In the genomic region with DNA sequence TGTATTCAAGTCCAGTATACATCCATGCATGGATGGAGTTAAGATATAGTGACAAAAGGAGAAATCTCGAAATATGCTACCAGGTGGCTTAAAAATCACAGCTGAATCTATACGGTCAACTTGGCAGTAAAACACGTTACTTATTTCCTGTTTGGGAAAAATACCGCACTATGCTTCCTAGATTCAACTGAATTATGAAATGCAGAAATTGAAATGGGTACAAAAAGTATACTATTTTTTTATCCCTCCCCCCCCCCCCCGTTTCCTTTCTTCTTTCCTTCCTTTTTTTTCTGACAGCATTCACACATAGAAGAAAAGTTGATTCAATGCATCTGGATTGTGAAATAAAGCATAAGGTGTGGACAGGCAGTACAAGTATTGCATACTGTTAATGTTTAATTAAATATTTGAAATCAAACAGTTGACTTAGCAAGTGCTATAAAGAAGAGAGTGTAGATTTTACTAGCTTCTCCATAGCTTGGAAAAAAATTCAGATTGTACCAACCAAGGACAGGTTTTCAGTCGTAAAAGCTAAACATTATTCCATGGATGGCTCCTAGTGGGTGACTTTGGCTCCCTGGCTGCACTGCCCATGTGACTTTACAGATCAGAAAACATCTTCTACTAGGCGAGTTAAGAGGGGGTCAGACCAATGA, we compare ENCODE assay signal across 19 cellular contexts. TPM values are rescaled to one million over a fixed set of nuclear protein-coding genes. Genes with fewer than 3 reads are reported as not detected.
DNase-seq lines count a peak whose midpoint lies in the region; ATAC-seq and TF ChIP-seq lines count a peak whose summit lies in the region.
"Had no signal": no experiment of that assay in that cellular context is flagged by ENCODE, and none has a peak within 500 bp of the region (broad histone marks: within the 10 kb centered on the region; RNA-seq: fewer than 3 reads in every experiment).

No MANE protein-coding gene starts in this region.

- H3K23ac ChIP-seq in IMR-90 (ENCODE audit: low read depth, low read length): no peak overlapping the region

- dilution Hi-C loops in IMR-90 (cut with HindIII; ENCODE audit: low sequenced_read_pairs, unreplicated experiment): no loop called here

- in situ Hi-C loops in IMR-90 (cut with MboI; ENCODE audit: low sequenced_read_pairs): no loop called here

- H4K8ac ChIP-seq in IMR-90 (ENCODE audit: low read depth in 2 of 2, low read length in 2 of 2): no peak overlapping the region

- BruUV-seq in IMR-90 (replicated peaks; lab: Mats Ljungman, UMichigan): no TSS peak

- WGBS in IMR-90 (ENCODE audit: extremely low coverage in 2 of 2, insufficient read length in 1 of 2), 2 experiments: no CpG with 5 or more reads among the region's 7 CpGs

- H2AK5ac ChIP-seq in IMR-90 (ENCODE audit: low read depth, low read length): no peak overlapping the region

- peaks cover 31 to 99% (median 83%) of the 10 kb centered on the region in 10 experiments for H3K4me1 ChIP-seq in BLaER1 treated with 17β-estradiol and CSF1 and Interleukin-3, amounts not matched to agents 10 nM and 100 nM
- H3K4me1 ChIP-seq in IMR-90 (ENCODE audit: control insufficient read depth, insufficient read depth, low read length): peaks cover 9% of the 10 kb centered on the region
- peaks cover 77 to 78% of the 10 kb centered on the region in 2 experiments for H3K4me1 ChIP-seq in neutrophil (ENCODE audit: control insufficient read depth in 1 of 2, insufficient read depth in 1 of 2, low read depth in 1 of 2, low read length in 1 of 2)
- peaks cover 2% of the 10 kb centered on the region; the same call in 1 of the 2 replicates for H3K4me1 ChIP-seq in Karpas-422 (ENCODE audit: low read length)
- no peaks in the 10 kb centered on the region for H3K4me1 ChIP-seq in tibial artery
- H3K4me1 ChIP-seq: esophagus squamous epithelium had no signal

- ATAC-seq in IMR-90 (ENCODE audit: low read depth): no peak
- no peak for ATAC-seq in GM18861 (IDR thresholded peaks at IDR 0.05; ENCODE audit: unreplicated experiment)

- no peak overlapping the region for H3K27ac Mint-ChIP-seq in activated T-cell treated with anti-CD3 and anti-CD28 coated beads, Interleukin-2, amount 50 U/mL, for 24 hours
- H3K27ac Mint-ChIP-seq: activated CD4-positive, alpha-beta T cell treated with anti-CD3 and anti-CD28 coated beads, Interleukin-2, amount 10 ng/mL, durations not matched to agents 7 days and 5 days; activated naive CD4-positive, alpha-beta T cell treated with anti-CD3 and anti-CD28 coated beads, Interleukin-2, amount 50 U/mL, for 24 hours had no signal

- TF ChIP-seq CTCF in IMR-90 (conservative IDR thresholded peaks at IDR 0.05; ENCODE audit: low read depth, low read length) (no peak), neutrophil (IDR thresholded peaks at IDR 0.05) (no peak), tibial artery (IDR thresholded peaks at IDR 0.05) (no peak)

- H3K79me2 ChIP-seq in Karpas-422 (ENCODE audit: low read length): no peaks in the 10 kb centered on the region

- no peak overlapping the region for H3K18ac ChIP-seq in IMR-90 (ENCODE audit: low read depth, low read length)

- intact Hi-C loops in IMR-90 (cut with micrococcal nuclease) (no loop called here), tibial artery (cut with DNase I; ENCODE audit: low total_unique reads) (no loop called here)

- H3K79me1 ChIP-seq in IMR-90 (ENCODE audit: low read depth in 1 of 2, low read length in 2 of 2): no peaks in the 10 kb centered on the region

- no peak overlapping the region for H4K91ac ChIP-seq in IMR-90 (ENCODE audit: insufficient read depth, low read depth, low read length)

- H3K4me1 Mint-ChIP-seq in activated T-cell treated with anti-CD3 and anti-CD28 coated beads, Interleukin-2, amount 50 U/mL, for 24 hours (ENCODE audit: low read depth): peaks cover 15% of the 10 kb centered on the region
- H3K4me1 Mint-ChIP-seq: activated CD4-positive, alpha-beta T cell treated with anti-CD3 and anti-CD28 coated beads, Interleukin-2, amount 10 ng/mL, durations not matched to agents 7 days and 5 days had no signal

- peaks cover 2% of the 10 kb centered on the region for H3K27me3 Mint-ChIP-seq in activated T-cell treated with anti-CD3 and anti-CD28 coated beads, Interleukin-2, amount 50 U/mL, for 24 hours
- H3K27me3 Mint-ChIP-seq: activated CD4-positive, alpha-beta T cell treated with anti-CD3 and anti-CD28 coated beads, Interleukin-2, amount 10 ng/mL, durations not matched to agents 7 days and 5 days; activated naive CD4-positive, alpha-beta T cell treated with anti-CD3 and anti-CD28 coated beads, Interleukin-2, amount 50 U/mL, for 24 hours; stimulated activated naive CD8-positive, alpha-beta T cell treated with anti-CD3 and anti-CD28 coated beads, Interleukin-15, Interleukin-2, amounts not matched to agents 100 ng/mL and 50 ng/mL, for 24 hours had no signal

- no peaks in the 10 kb centered on the region for H4K20me1 ChIP-seq in BLaER1 treated with 17β-estradiol and CSF1 and Interleukin-3, amounts not matched to agents 10 nM and 100 nM
- H4K20me1 ChIP-seq in IMR-90 (ENCODE audit: insufficient read depth, low read length) (no peaks in the 10 kb centered on the region), Karpas-422 (ENCODE audit: insufficient read depth, low read depth, low read length) (no peaks in the 10 kb centered on the region)

- H2AFZ ChIP-seq in IMR-90 (replicated peaks; ENCODE audit: low read length, poor library complexity): no peak overlapping the region
- H2AFZ ChIP-seq in Karpas-422 (ENCODE audit: low read length): no peak overlapping the region

- peak overlapping the region; percentile 67 to 88 (median 76) for H3K4me2 ChIP-seq in BLaER1 treated with 17β-estradiol and CSF1 and Interleukin-3, amounts not matched to agents 10 nM and 100 nM
- no peak overlapping the region for H3K4me2 ChIP-seq in IMR-90 (ENCODE audit: low read depth, low read length)
- H3K4me2 ChIP-seq in Karpas-422 (ENCODE audit: low read depth, low read length, poor library complexity, severe bottlenecking): no peak overlapping the region

- peaks cover 7% of the 10 kb centered on the region; the same call in 1 of the 2 replicates for H3K9me1 ChIP-seq in IMR-90 (ENCODE audit: insufficient read depth, low read length)

- no peak overlapping the region for H3K56ac ChIP-seq in IMR-90 (ENCODE audit: extremely low read depth, insufficient read depth, low read length)

- H4K5ac ChIP-seq in IMR-90 (ENCODE audit: low read depth, low read length): no peak overlapping the region

- no peaks in the 10 kb centered on the region for H3K36me3 ChIP-seq in BLaER1 treated with 17β-estradiol and CSF1 and Interleukin-3, amounts not matched to agents 10 nM and 100 nM
- H3K36me3 ChIP-seq in IMR-90 (ENCODE audit: control insufficient read depth, insufficient read depth, low read length) (no peaks in the 10 kb centered on the region), neutrophil (no peaks in the 10 kb centered on the region), Karpas-422 (ENCODE audit: insufficient read depth, low read length) (no peaks in the 10 kb centered on the region), tibial artery (no peaks in the 10 kb centered on the region)
- H3K36me3 ChIP-seq: brain microvascular endothelial cell, esophagus squamous epithelium had no signal

- H3K36me3 Mint-ChIP-seq in activated T-cell treated with anti-CD3 and anti-CD28 coated beads, Interleukin-2, amount 50 U/mL, for 24 hours (ENCODE audit: low read depth): no peaks in the 10 kb centered on the region
- H3K36me3 Mint-ChIP-seq: activated naive CD4-positive, alpha-beta T cell treated with anti-CD3 and anti-CD28 coated beads, Interleukin-2, amount 50 U/mL, for 24 hours had no signal

- peak overlapping the region in 10 of 11 experiments; percentile 44 to 81 (median 71); a peak in 18 of 22 replicates for H3K9ac ChIP-seq in BLaER1 treated with 17β-estradiol and CSF1 and Interleukin-3, amounts not matched to agents 10 nM and 100 nM
- H3K9ac ChIP-seq in IMR-90 (ENCODE audit: low read depth, low read length) (no peak overlapping the region), Karpas-422 (ENCODE audit: low read length) (no peak overlapping the region)

- H3K9me3 Mint-ChIP-seq in activated T-cell treated with anti-CD3 and anti-CD28 coated beads, Interleukin-2, amount 50 U/mL, for 24 hours: no peaks in the 10 kb centered on the region
- H3K9me3 Mint-ChIP-seq: activated naive CD4-positive, alpha-beta T cell treated with anti-CD3 and anti-CD28 coated beads, Interleukin-2, amount 50 U/mL, for 24 hours; stimulated activated naive CD8-positive, alpha-beta T cell treated with anti-CD3 and anti-CD28 coated beads, Interleukin-15, Interleukin-2, amounts not matched to agents 100 ng/mL and 50 ng/mL, for 24 hours had no signal

- no peak overlapping the region for H2AK9ac ChIP-seq in IMR-90 (replicated peaks; ENCODE audit: low read depth, low read length, poor library complexity)

- H2BK5ac ChIP-seq in IMR-90 (ENCODE audit: low read depth, low read length, poor library complexity, severe bottlenecking): no peak overlapping the region

- CTCF ChIA-PET in IMR-90 (lab: Yijun Ruan, JAX): no interaction called here

- no peak for DNase-seq in IMR-90
- DNase-seq in dermis microvascular lymphatic vessel endothelial cell (ENCODE audit: low read depth in 2 of 2): peak; percentile 10 to 17
- DNase-seq in activated T-cell treated with anti-CD3 and anti-CD28 coated beads, Interleukin-2, amount 50 U/mL, for 24 hours: no peak
- no peak for DNase-seq in Karpas-422
- DNase-seq in tibial artery: no peak
- DNase-seq: activated CD4-positive, alpha-beta T cell treated with anti-CD3 and anti-CD28 coated beads, Interleukin-2, amount 10 ng/mL, durations not matched to agents 7 days and 5 days; activated T-cell treated with anti-CD3 and anti-CD28 coated beads for 4 hours; brain microvascular endothelial cell; DMS79 treated with DMSO at 0.1 percent for 48 hours; esophagus squamous epithelium; head of caudate nucleus; NCI-H1092; NCI-H526; stimulated activated CD4-positive, alpha-beta T cell treated with anti-CD3 and anti-CD28 coated beads, Interleukin-12 subunit alpha, Interleukin-12 subunit beta, amount 100 ng/mL, for 4 hours had no signal

- H3K9me3 ChIP-seq in BLaER1 treated with 17β-estradiol and CSF1 and Interleukin-3, amounts not matched to agents 10 nM and 100 nM (replicated peaks in 1 of 11): no peaks in the 10 kb centered on the region
- H3K9me3 ChIP-seq in IMR-90 (ENCODE audit: control insufficient read depth, insufficient read depth, low read length) (no peaks in the 10 kb centered on the region), neutrophil (no peaks in the 10 kb centered on the region), Karpas-422 (ENCODE audit: low read length) (no peaks in the 10 kb centered on the region), tibial artery (no peaks in the 10 kb centered on the region)
- H3K9me3 ChIP-seq: esophagus squamous epithelium had no signal

- H3K27ac ChIP-seq in BLaER1 treated with 17β-estradiol and CSF1 and Interleukin-3, amounts not matched to agents 10 nM and 100 nM: peak overlapping the region; percentile 28 to 91 (median 85); a peak in 21 of 22 replicates
- H3K27ac ChIP-seq in IMR-90 (ENCODE audit: insufficient read depth, low read length): no peak overlapping the region
- H3K27ac ChIP-seq in neutrophil: peak overlapping the region; percentile 75
- H3K27ac ChIP-seq in Karpas-422 (ENCODE audit: low read length): no peak overlapping the region
- no peak overlapping the region for H3K27ac ChIP-seq in tibial artery
- H3K27ac ChIP-seq: brain microvascular endothelial cell had no signal

- POLR2A ChIA-PET in IMR-90 (lab: Charles Lee; ENCODE audit: unreplicated experiment): no interaction called here

- H3K9me2 ChIP-seq in Karpas-422 (replicated peaks; ENCODE audit: insufficient read depth, low read length): no peaks in the 10 kb centered on the region

- H3K27me3 ChIP-seq in BLaER1 treated with 17β-estradiol and CSF1 and Interleukin-3, amounts not matched to agents 10 nM and 100 nM: no peaks in the 10 kb centered on the region
- H3K27me3 ChIP-seq in IMR-90 (ENCODE audit: control insufficient read depth, insufficient read depth, low read length) (no peaks in the 10 kb centered on the region), neutrophil (no peaks in the 10 kb centered on the region), Karpas-422 (ENCODE audit: low read length) (no peaks in the 10 kb centered on the region), tibial artery (no peaks in the 10 kb centered on the region)
- H3K27me3 ChIP-seq: brain microvascular endothelial cell, esophagus squamous epithelium had no signal

- TF ChIP-seq RAD21 in IMR-90 (IDR thresholded peaks at IDR 0.05; ENCODE audit: low read length): no peak

- H3K4me3 ChIP-seq in BLaER1 treated with 17β-estradiol and CSF1 and Interleukin-3, amounts not matched to agents 10 nM and 100 nM: peak overlapping the region in 2 of 10 experiments; percentile 11 to 42; a peak in 3 of 20 replicates
- H3K4me3 ChIP-seq in IMR-90 (ENCODE audit: insufficient read depth, low read depth, low read length) (no peak overlapping the region), neutrophil (ENCODE audit: low read depth in 1 of 2, low read length in 1 of 2) (no peak overlapping the region), Karpas-422 (ENCODE audit: low read length) (no peak overlapping the region), tibial artery (no peak overlapping the region)
- H3K4me3 ChIP-seq: esophagus squamous epithelium had no signal

- no peak overlapping the region for H2BK20ac ChIP-seq in IMR-90 (ENCODE audit: low read depth, low read length)

- TF ChIP-seq POLR2A in IMR-90 (IDR thresholded peaks at IDR 0.05; ENCODE audit: low read depth, low read length): no peak

- no peak overlapping the region for H3K14ac ChIP-seq in IMR-90 (replicated peaks; ENCODE audit: low read depth, low read length)

- no peak overlapping the region for H3K4me3 Mint-ChIP-seq in activated T-cell treated with anti-CD3 and anti-CD28 coated beads, Interleukin-2, amount 50 U/mL, for 24 hours
- H3K4me3 Mint-ChIP-seq: activated CD4-positive, alpha-beta T cell treated with anti-CD3 and anti-CD28 coated beads, Interleukin-2, amount 10 ng/mL, durations not matched to agents 7 days and 5 days; activated naive CD4-positive, alpha-beta T cell treated with anti-CD3 and anti-CD28 coated beads, Interleukin-2, amount 50 U/mL, for 24 hours; stimulated activated naive CD8-positive, alpha-beta T cell treated with anti-CD3 and anti-CD28 coated beads, Interleukin-15, Interleukin-2, amounts not matched to agents 100 ng/mL and 50 ng/mL, for 24 hours had no signal

- H2BK15ac ChIP-seq in IMR-90 (ENCODE audit: low read depth, low read length): no peak overlapping the region

- no peak overlapping the region for H3K4ac ChIP-seq in IMR-90 (ENCODE audit: low read depth, low read length)

- H2BK120ac ChIP-seq in IMR-90 (ENCODE audit: low read depth, low read length): no peak overlapping the region

RNA-seq across cellular contexts. Expression of a gene that starts 21.6 kb away (rescaled TPM):
- total RNA-seq in IMR-90 (2012; rRNA removed): 93.6 and 126 TPM in 2 replicates
- polyA plus RNA-seq in IMR-90 (2012; rRNA removed): 58.1 and 58.4 TPM in 2 replicates
- polyA plus RNA-seq in IMR-90 (2012; cell fraction: cytosol; rRNA removed): 32.7 and 34.9 TPM in 2 replicates
- 42.7 and 106 TPM in 2 replicates for polyA plus RNA-seq in IMR-90 (2012; cell fraction: nucleus; rRNA removed; ENCODE audit: low replicate concordance)
- 32.5 and 56.6 TPM in 2 replicates for total RNA-seq in dermis microvascular lymphatic vessel endothelial cell
- total RNA-seq in Karpas-422 (2014; rRNA removed; shearing (Covaris generic); ENCODE audit: low replicate concordance): 35.6 and 121 TPM in 2 replicates

Comparison
In these comparisons a context has a peak if more than half of its experiments do, and no peak if none do; other contexts are left out.
1. H3K27ac ChIP-seq: peak in BLaER1 treated with 17β-estradiol and CSF1 and Interleukin-3, amounts not matched to agents 10 nM and 100 nM (11 of 11) and neutrophil (single experiment); none in IMR-90 (single experiment), Karpas-422 (single experiment) and tibial artery (0 of 2).
2. H3K4me2 ChIP-seq: peak in BLaER1 treated with 17β-estradiol and CSF1 and Interleukin-3, amounts not matched to agents 10 nM and 100 nM (11 of 11); none in IMR-90 (single experiment) and Karpas-422 (single experiment).
3. H3K9ac ChIP-seq: peak in BLaER1 treated with 17β-estradiol and CSF1 and Interleukin-3, amounts not matched to agents 10 nM and 100 nM (10 of 11); none in IMR-90 (single experiment) and Karpas-422 (single experiment).
4. DNase-seq: peak in dermis microvascular lymphatic vessel endothelial cell (2 of 2); none in IMR-90 (single experiment), activated T-cell treated with anti-CD3 and anti-CD28 coated beads, Interleukin-2, amount 50 U/mL, for 24 hours (single experiment), Karpas-422 (single experiment) and tibial artery (0 of 2).